In genomic region chr7:102381696-102382425, GRCh38 we compare ENCODE assay signal across 13 cellular contexts. TPM values are rescaled to one million over a fixed set of nuclear protein-coding genes. Genes with fewer than 3 reads are reported as not detected.
"Had no signal": no experiment of that assay in that cellular context is flagged by ENCODE, and none has a peak within 500 bp of the region (broad histone marks: within the 10 kb centered on the region; RNA-seq: fewer than 3 reads in every experiment).

No MANE protein-coding gene starts in this region.

RNA-seq across cellular contexts. Expression of gene SPDYE6, which starts 25.6 kb away (rescaled TPM):
- total RNA-seq: endodermal cell; esophagus squamous epithelium; glomerular endothelial cell; heart right ventricle; left lung; lower lobe of right lung; naive thymus-derived CD8-positive, alpha-beta T cell; neural crest cell; pancreas; sciatic nerve; subcutaneous adipose tissue; T-helper 1 cell treated with Interleukin-12 subunit alpha and Interleukin-12 subunit beta and Interleukin-4 antibody, amounts not matched to agents 30 ng/mL and 1 ng/mL, for 36 hours; thoracic aorta had no signal
- polyA plus RNA-seq: pancreas had no signal
